Comparison of ENCODE assay signal across 22 cellular contexts in the genomic region with DNA sequence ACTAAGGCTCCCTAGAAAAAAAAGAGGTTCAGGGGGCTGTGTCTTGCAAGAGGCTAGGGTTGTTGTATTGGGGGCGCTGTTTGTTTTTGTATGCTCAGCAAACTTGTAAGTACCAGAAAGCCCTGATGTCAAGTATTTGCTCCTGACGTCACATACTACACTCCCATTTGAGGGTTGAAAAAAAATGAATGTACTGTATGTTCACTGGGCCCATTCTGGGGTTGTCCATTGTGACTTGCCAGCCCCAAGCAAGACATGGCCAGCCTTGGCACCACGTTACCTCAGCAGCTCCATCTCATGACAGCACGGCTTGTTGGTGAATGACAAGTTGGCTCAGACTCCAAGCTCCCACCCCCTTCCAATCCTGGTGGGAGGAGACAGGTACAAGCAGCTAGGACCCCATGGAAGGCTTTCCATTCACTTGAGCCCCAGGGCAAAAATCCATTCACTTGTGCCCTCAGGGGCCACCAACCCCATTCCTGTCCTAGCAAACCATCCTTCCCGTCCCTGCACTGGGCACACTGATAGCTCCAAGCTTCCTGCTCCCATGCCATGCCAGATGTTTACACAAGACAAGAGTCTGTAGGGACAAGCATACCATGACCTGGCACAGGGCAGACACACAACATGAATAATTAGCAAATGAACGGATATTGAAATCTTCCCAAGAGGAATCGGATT. TPM values are rescaled to one million over a fixed set of nuclear protein-coding genes. Genes with fewer than 3 reads are reported as not detected.
DNase-seq lines count a peak whose midpoint lies in the region; ATAC-seq, FAIRE-seq and TF ChIP-seq lines count a peak whose summit lies in the region.
"Had no signal": no experiment of that assay in that cellular context is flagged by ENCODE, and none has a peak within 500 bp of the region (broad histone marks: within the 10 kb centered on the region; RNA-seq: fewer than 3 reads in every experiment).

No MANE protein-coding gene starts in this region.

- TSS peak; percentile 18 for BruUV-seq in Caco-2 (replicated peaks; lab: Mats Ljungman, UMichigan)

- H3K4me3 Mint-ChIP-seq in Caco-2 (ENCODE audit: unreplicated experiment), result no peak overlapping the region
- H3K4me3 Mint-ChIP-seq: CD4-positive, alpha-beta T cell had no signal

- peak overlapping the region; percentile 69 to 94 for H3K9ac ChIP-seq in duodenal mucosa (ENCODE audit: low read depth in 1 of 2, low read length in 2 of 2)
- H3K9ac ChIP-seq: GM23248 had no signal

- no peak for DNase-seq in Caco-2
- DNase-seq in osteoblast (ENCODE audit: insufficient read length, low spot score, missing footprints), result peak; percentile 22
- no peak for DNase-seq in frontal cortex (ENCODE audit: low spot score in 2 of 2)
- DNase-seq: CD4-positive, alpha-beta T cell; COR-L47; DMS 273 treated with DMSO at 0.1 percent for 48 hours; GM23248; NCI-H1105; NCI-H1694; NCI-H446 treated with DMSO at 0.1 percent for 48 hours; NCI-H774; NK-92 treated with Interleukin-12 subunit alpha and Interleukin-12 subunit beta, amount 100 ng/mL, for 24 hours; SJCRH30 had no signal

- H4K20me1 ChIP-seq in osteoblast (ENCODE audit: insufficient read depth, low read length), result no peaks in the 10 kb centered on the region

- TF ChIP-seq CTCF in 22Rv1 (IDR thresholded peaks at IDR 0.05), result 0 out of 2 replicates have a peak, but pooled peaks have one; percentile 3
- no peak for TF ChIP-seq CTCF in Caco-2 (IDR thresholded peaks at IDR 0.05; ENCODE audit: insufficient read depth in 1 of 2, low read depth in 1 of 2, low read length in 1 of 2, severe bottlenecking in 1 of 2, unreplicated experiment in 1 of 2)
- TF ChIP-seq CTCF in osteoblast (IDR thresholded peaks at IDR 0.05; ENCODE audit: extremely low read depth, low read depth, low read length), result no peak

- H3K36me3 ChIP-seq in Caco-2 (ENCODE audit: control insufficient read depth, insufficient read depth, low read length) (no peaks in the 10 kb centered on the region; the same call in 1 of the 2 replicates), duodenal mucosa (ENCODE audit: control insufficient read depth in 1 of 2, insufficient read depth in 2 of 2, low read length in 2 of 2) (peaks cover 15 to 27% of the 10 kb centered on the region in 2 donors), osteoblast (ENCODE audit: insufficient read depth, low read length) (no peaks in the 10 kb centered on the region)
- H3K36me3 ChIP-seq: HAP-1, SJCRH30 had no signal

- peaks cover 81% of the 10 kb centered on the region for H3K4me1 ChIP-seq in Caco-2
- peaks cover 60 to 66% of the 10 kb centered on the region in 2 donors for H3K4me1 ChIP-seq in duodenal mucosa (ENCODE audit: control insufficient read depth in 1 of 2, insufficient read depth in 2 of 2, low read length in 2 of 2)
- peaks cover 9% of the 10 kb centered on the region for H3K4me1 ChIP-seq in osteoblast (ENCODE audit: insufficient read depth, low read length)
- H3K4me1 ChIP-seq: HAP-1 had no signal

- H2AFZ ChIP-seq in osteoblast (ENCODE audit: low read length), result no peak overlapping the region
- H2AFZ ChIP-seq: GM23248 had no signal

- H3K36me3 Mint-ChIP-seq in Caco-2 (ENCODE audit: insufficient read depth, unreplicated experiment), result peaks cover 9% of the 10 kb centered on the region

- ATAC-seq in HG02759 (IDR thresholded peaks at IDR 0.05; ENCODE audit: unreplicated experiment), result no peak
- ATAC-seq in HG03139 (IDR thresholded peaks at IDR 0.05; ENCODE audit: unreplicated experiment), result no peak

- no peaks in the 10 kb centered on the region for H3K9me3 Mint-ChIP-seq in Caco-2 (ENCODE audit: unreplicated experiment)
- H3K9me3 Mint-ChIP-seq: CD4-positive, alpha-beta T cell had no signal

- no peaks in the 10 kb centered on the region for H3K27me3 Mint-ChIP-seq in Caco-2 (ENCODE audit: insufficient read depth, unreplicated experiment)
- H3K27me3 Mint-ChIP-seq: CD4-positive, alpha-beta T cell had no signal

- H3K4me3 ChIP-seq in Caco-2 (ENCODE audit: low read depth, low read length), result peak overlapping the region; percentile 23
- peak overlapping the region; percentile 83 to 91 for H3K4me3 ChIP-seq in duodenal mucosa (ENCODE audit: low read depth in 1 of 2, low read length in 2 of 2)
- H3K4me3 ChIP-seq in osteoblast (ENCODE audit: insufficient read depth, low read length), result no peak overlapping the region
- H3K4me3 ChIP-seq: GM23248, HAP-1, SJCRH30 had no signal

- H3K79me2 ChIP-seq in osteoblast (ENCODE audit: insufficient read depth, low read length), result no peaks in the 10 kb centered on the region

- POLR2A ChIA-PET in Caco-2 (lab: Charles Lee), result no interaction called here

- CTCF ChIA-PET in Caco-2 (lab: Charles Lee), result interaction anchor here (0.5 to 1.1 kb wide), 2 partner anchors 12 to 23 kb away, joined by 3 to 4 read pairs; no protein-coding TSS in a partner anchor

- H3K9me3 ChIP-seq in Caco-2 (no peaks in the 10 kb centered on the region), duodenal mucosa (ENCODE audit: control insufficient read depth in 1 of 2, low read length in 2 of 2) (no peaks in the 10 kb centered on the region), osteoblast (ENCODE audit: low read depth, low read length) (no peaks in the 10 kb centered on the region)
- H3K9me3 ChIP-seq: HAP-1, SJCRH30 had no signal

- intact Hi-C loops in Caco-2 (cut with micrococcal nuclease; ENCODE audit: unreplicated experiment), result no loop called here

- no peak overlapping the region for H3K4me2 ChIP-seq in osteoblast (ENCODE audit: insufficient read depth, low read length)

- no peaks in the 10 kb centered on the region for H3K27me3 ChIP-seq in Caco-2 (replicated peaks; ENCODE audit: control insufficient read depth, insufficient read depth, low read length)
- no peaks in the 10 kb centered on the region for H3K27me3 ChIP-seq in duodenal mucosa (ENCODE audit: control insufficient read depth in 1 of 2, insufficient read depth in 2 of 2, low read length in 2 of 2)
- H3K27me3 ChIP-seq in osteoblast (ENCODE audit: insufficient read depth, low read length), result no peaks in the 10 kb centered on the region

- peaks cover 79% of the 10 kb centered on the region for H3K4me1 Mint-ChIP-seq in Caco-2 (ENCODE audit: low read depth, unreplicated experiment)

- no peak overlapping the region for H3K27ac Mint-ChIP-seq in Caco-2 (ENCODE audit: unreplicated experiment)
- H3K27ac Mint-ChIP-seq: CD4-positive, alpha-beta T cell had no signal

- no peak for FAIRE-seq in frontal cortex (lab: Jason Lieb, UNC)
- FAIRE-seq: GM12891, RCC 7860 had no signal

- H3K27ac ChIP-seq in 22Rv1 (peak overlapping the region; percentile 83), duodenal mucosa (ENCODE audit: low read depth, low read length) (peak overlapping the region; percentile 49), osteoblast (ENCODE audit: low read depth, low read length) (no peak overlapping the region)
- H3K27ac ChIP-seq: GM23248, SJCRH30 had no signal

RNA-seq across cellular contexts. Expression of gene PHGR1, which starts 1.5 kb away (rescaled TPM):
- total RNA-seq in Caco-2 (2022) (67.9 and 103 TPM in 2 replicates), osteoblast (not detected in 2 replicates), frontal cortex (not detected)
- total RNA-seq: CD4-positive, alpha-beta T cell; G401; GM23248; HT1080; SJCRH30 had no signal

RNA-seq across cellular contexts. Expression of gene DISP2, which starts 5.7 kb away (rescaled TPM):
- total RNA-seq in Caco-2 (2022) (4.6 and 6.3 TPM in 2 replicates), osteoblast (0.29 and 0.36 TPM in 2 replicates), frontal cortex (5.3 TPM)

RNA-seq across cellular contexts. Expression of gene CCDC9B, which starts 11.6 kb away (rescaled TPM):
- 0.86 and 0.95 TPM in 2 replicates for total RNA-seq in Caco-2 (2022)
- 18.3 and 23.9 TPM in 2 replicates for total RNA-seq in osteoblast
- total RNA-seq in frontal cortex, result 0.41 TPM

RNA-seq across cellular contexts. Expression of gene INAFM2, which starts 28.9 kb away (rescaled TPM):
- total RNA-seq in Caco-2 (2022) (13.4 and 15.4 TPM in 2 replicates), osteoblast (16.8 and 17.7 TPM in 2 replicates), frontal cortex (10.6 TPM)

RNA-seq across cellular contexts. Expression of gene KNSTRN, which starts 30.2 kb away (rescaled TPM):
- total RNA-seq in Caco-2 (2022) (67.5 and 74.7 TPM in 2 replicates), osteoblast (19.9 and 28.6 TPM in 2 replicates), frontal cortex (22.4 TPM)

Comparison
In these comparisons a context has a peak if more than half of its experiments do, and no peak if none do; other contexts are left out.
1. RNA of gene PHGR1, which starts 1.5 kb away (total RNA-seq): 67.9 to 103 TPM in Caco-2; not detected in osteoblast and not detected in frontal cortex (single experiment); every median in the first group is over 10 times any median in the second.